Comparison of ENCODE assay signal across 14 cellular contexts in the genomic region with DNA sequence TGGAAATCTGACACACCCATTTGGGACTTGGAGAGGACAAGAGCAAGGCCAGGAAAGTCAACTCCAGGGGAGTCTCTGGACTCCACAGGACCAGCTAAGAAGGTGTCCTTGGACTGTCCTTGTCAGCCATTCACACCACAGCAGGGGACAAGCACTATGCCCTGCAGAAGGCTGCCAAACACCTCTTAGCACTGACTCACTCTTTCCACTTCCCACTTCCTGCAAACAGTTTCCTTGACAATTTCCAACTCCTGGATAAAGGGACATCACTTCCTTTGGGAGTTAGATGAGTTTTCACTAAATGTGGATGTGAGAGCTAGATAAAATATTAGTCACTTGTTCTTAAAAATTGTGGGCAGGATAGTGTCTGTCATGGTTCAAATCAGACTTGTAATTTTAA. TPM values are rescaled to one million over a fixed set of nuclear protein-coding genes. Genes with fewer than 3 reads are reported as not detected.
DNase-seq lines count a peak whose midpoint lies in the region; ATAC-seq and TF ChIP-seq lines count a peak whose summit lies in the region.
"Had no signal": no experiment of that assay in that cellular context is flagged by ENCODE, and none has a peak within 500 bp of the region (broad histone marks: within the 10 kb centered on the region; RNA-seq: fewer than 3 reads in every experiment).

No MANE protein-coding gene starts in this region.

- H3K36me3 ChIP-seq in BLaER1: peaks cover 54% of the 10 kb centered on the region
- peaks cover 37% of the 10 kb centered on the region for H3K36me3 ChIP-seq in endodermal cell (ENCODE audit: control insufficient read depth, insufficient read depth, low read length)
- peaks cover 36% of the 10 kb centered on the region for H3K36me3 ChIP-seq in lower lobe of right lung
- peaks cover 5 to 47% (median 6%) of the 10 kb centered on the region in 3 donors for H3K36me3 ChIP-seq in esophagus squamous epithelium
- H3K36me3 ChIP-seq: prostate gland had no signal

- peaks cover 3% of the 10 kb centered on the region for H3K4me1 Mint-ChIP-seq in endodermal cell
- H3K4me1 Mint-ChIP-seq in activated CD8-positive, alpha-beta memory T cell treated with anti-CD3 and anti-CD28 coated beads, Interleukin-2, amount 10 ng/mL, durations not matched to agents 7 days and 5 days: peaks cover 19% of the 10 kb centered on the region

- DNase-seq in NCI-H69 (lab: John Stamatoyannopoulos, UW) (peak; percentile 1), endodermal cell (peak; percentile 79), lower lobe of right lung (no peak), C1 segment of cervical spinal cord (lab: John Stamatoyannopoulos, UW) (no peak), esophagus squamous epithelium (lab: John Stamatoyannopoulos, UW) (no peak)
- DNase-seq in activated CD8-positive, alpha-beta memory T cell treated with anti-CD3 and anti-CD28 coated beads, Interleukin-2, amount 10 ng/mL, durations not matched to agents 7 days and 5 days: no peak
- DNase-seq: amniotic stem cell, kidney, NCI-H2227 treated with DMSO at 0.1 percent for 48 hours had no signal

- H3K27me3 Mint-ChIP-seq in endodermal cell (ENCODE audit: insufficient read depth): no peaks in the 10 kb centered on the region
- peaks cover 26% of the 10 kb centered on the region for H3K27me3 Mint-ChIP-seq in activated CD8-positive, alpha-beta memory T cell treated with anti-CD3 and anti-CD28 coated beads, Interleukin-2, amount 10 ng/mL, durations not matched to agents 7 days and 5 days

- peak overlapping the region; percentile 2 for H3K27ac Mint-ChIP-seq in endodermal cell
- H3K27ac Mint-ChIP-seq in activated CD8-positive, alpha-beta memory T cell treated with anti-CD3 and anti-CD28 coated beads, Interleukin-2, amount 10 ng/mL, durations not matched to agents 7 days and 5 days: no peak overlapping the region

- TF ChIP-seq POLR2A in esophagus squamous epithelium (IDR thresholded peaks at IDR 0.05): no peak

- peaks cover 86% of the 10 kb centered on the region for H4K20me1 ChIP-seq in BLaER1

- CTCF ChIA-PET in activated CD8-positive, alpha-beta memory T cell treated with anti-CD3 and anti-CD28 coated beads, Interleukin-2, amount 10 ng/mL, durations not matched to agents 7 days and 5 days (lab: Charles Lee): no interaction called here

- H3K4me3 ChIP-seq in BLaER1 (no peak overlapping the region), endodermal cell (ENCODE audit: low read length) (no peak overlapping the region), lower lobe of right lung (no peak overlapping the region), esophagus squamous epithelium (no peak overlapping the region)
- H3K4me3 ChIP-seq: prostate gland, vagina had no signal

- H3K9ac ChIP-seq in BLaER1: no peak overlapping the region
- no peak overlapping the region for H3K9ac ChIP-seq in endodermal cell (ENCODE audit: extremely low read depth, low read length, poor library complexity, severe bottlenecking)

- peaks cover 4% of the 10 kb centered on the region for H3K9me3 Mint-ChIP-seq in endodermal cell
- peaks cover 1% of the 10 kb centered on the region for H3K9me3 Mint-ChIP-seq in activated CD8-positive, alpha-beta memory T cell treated with anti-CD3 and anti-CD28 coated beads, Interleukin-2, amount 10 ng/mL, durations not matched to agents 7 days and 5 days (ENCODE audit: low read depth)
- H3K9me3 Mint-ChIP-seq: T-cell had no signal

- H3K36me3 Mint-ChIP-seq in endodermal cell (ENCODE audit: low read depth): peaks cover 44% of the 10 kb centered on the region
- H3K36me3 Mint-ChIP-seq in activated CD8-positive, alpha-beta memory T cell treated with anti-CD3 and anti-CD28 coated beads, Interleukin-2, amount 10 ng/mL, durations not matched to agents 7 days and 5 days: peaks cover 36% of the 10 kb centered on the region

- peaks cover 28% of the 10 kb centered on the region for H3K4me1 ChIP-seq in BLaER1
- no peaks in the 10 kb centered on the region for H3K4me1 ChIP-seq in endodermal cell (ENCODE audit: control insufficient read depth, insufficient read depth, low read length)
- H3K4me1 ChIP-seq in lower lobe of right lung: peaks cover 24% of the 10 kb centered on the region
- H3K4me1 ChIP-seq in esophagus squamous epithelium: peaks cover 0 to 35% (median 14%) of the 10 kb centered on the region in 3 donors
- H3K4me1 ChIP-seq: prostate gland had no signal

- H3K9me3 ChIP-seq in BLaER1 (no peaks in the 10 kb centered on the region), endodermal cell (ENCODE audit: control insufficient read depth, low read length) (peaks cover 4% of the 10 kb centered on the region), lower lobe of right lung (no peaks in the 10 kb centered on the region), esophagus squamous epithelium (no peaks in the 10 kb centered on the region)
- H3K9me3 ChIP-seq: prostate gland, vagina had no signal

- H3K27me3 ChIP-seq in BLaER1: peaks cover 47% of the 10 kb centered on the region
- no peaks in the 10 kb centered on the region for H3K27me3 ChIP-seq in endodermal cell (ENCODE audit: control insufficient read depth, insufficient read depth, low read length, poor library complexity, severe bottlenecking)
- no peaks in the 10 kb centered on the region for H3K27me3 ChIP-seq in lower lobe of right lung (ENCODE audit: low read depth)
- H3K27me3 ChIP-seq in esophagus squamous epithelium: no peaks in the 10 kb centered on the region
- H3K27me3 ChIP-seq: vagina had no signal

- peak in 1 of 2 donors; percentile 22 for ATAC-seq in lower lobe of right lung
- ATAC-seq in activated CD8-positive, alpha-beta memory T cell treated with anti-CD3 and anti-CD28 coated beads, Interleukin-2, amount 10 ng/mL, durations not matched to agents 7 days and 5 days: no peak
- no peak for ATAC-seq in HG03439 (IDR thresholded peaks at IDR 0.05; ENCODE audit: unreplicated experiment)

- H3K4me2 ChIP-seq in BLaER1: peak overlapping the region; percentile 80

- no peak for TF ChIP-seq CTCF in endodermal cell (conservative IDR thresholded peaks at IDR 0.05)
- TF ChIP-seq CTCF in lower lobe of right lung (IDR thresholded peaks at IDR 0.05): no peak
- TF ChIP-seq CTCF in esophagus squamous epithelium (IDR thresholded peaks at IDR 0.05): no peak

- H3K4me3 Mint-ChIP-seq in endodermal cell: no peak overlapping the region
- H3K4me3 Mint-ChIP-seq in activated CD8-positive, alpha-beta memory T cell treated with anti-CD3 and anti-CD28 coated beads, Interleukin-2, amount 10 ng/mL, durations not matched to agents 7 days and 5 days: no peak overlapping the region

- intact Hi-C loops in lower lobe of right lung (cut with DNase I): no loop called here
- intact Hi-C loops in esophagus squamous epithelium (cut with DNase I): no loop called here

- H3K27ac ChIP-seq in BLaER1 (no peak overlapping the region), endodermal cell (ENCODE audit: low read depth, low read length) (no peak overlapping the region), lower lobe of right lung (peak overlapping the region; percentile 61), esophagus squamous epithelium (peak overlapping the region in 2 of 4 donors; percentile 61 to 70)
- H3K27ac ChIP-seq: prostate gland, vagina had no signal

RNA-seq across cellular contexts. Expression of gene BCAR1, which starts 37.8 kb away (rescaled TPM):
- total RNA-seq in endodermal cell: 10 to 100 TPM; 56.2 to 74.3 TPM
- 38.6 TPM for polyA plus RNA-seq in endodermal cell (2013, experiment 1 of 2)
- polyA plus RNA-seq in endodermal cell (2013, experiment 2 of 2): 33.2 TPM
- 65.1 TPM for total RNA-seq in lower lobe of right lung
- total RNA-seq in activated CD8-positive, alpha-beta memory T cell treated with anti-CD3 and anti-CD28 coated beads, Interleukin-2, amount 10 ng/mL, durations not matched to agents 7 days and 5 days: under 1 TPM in 1 of 2 experiments, not detected in 1; 0.19 TPM
- total RNA-seq in esophagus squamous epithelium: 10 to 100 TPM; 26.8 to 51.9 (median 32.1) TPM

Comparison
In these comparisons a context has a peak if more than half of its experiments do, and no peak if none do; other contexts are left out.
1. DNase-seq: peak in NCI-H69 (single experiment) and endodermal cell (single experiment); none in lower lobe of right lung (single experiment), activated CD8-positive, alpha-beta memory T cell treated with anti-CD3 and anti-CD28 coated beads, Interleukin-2, amount 10 ng/mL, durations not matched to agents 7 days and 5 days (single experiment), C1 segment of cervical spinal cord (0 of 14) and esophagus squamous epithelium (single experiment).
2. RNA of gene BCAR1, which starts 37.8 kb away (total RNA-seq): 56.2 to 74.3 TPM in endodermal cell, 65.1 TPM in lower lobe of right lung (single experiment) and 26.8 to 51.9 TPM in esophagus squamous epithelium; 0.19 TPM in activated CD8-positive, alpha-beta memory T cell treated with anti-CD3 and anti-CD28 coated beads, Interleukin-2, amount 10 ng/mL, durations not matched to agents 7 days and 5 days; every median in the first group is over 10 times any median in the second.